Comparison of ENCODE assay signal across 23 cellular contexts in genomic region chr4:76783836-76784235, GRCh38.
DNase-seq lines count a peak whose midpoint lies in the region; ATAC-seq and TF ChIP-seq lines count a peak whose summit lies in the region.
"Had no signal": no experiment of that assay in that cellular context is flagged by ENCODE, and none has a peak within 500 bp of the region (broad histone marks: within the 10 kb centered on the region; RNA-seq: fewer than 3 reads in every experiment).

No MANE protein-coding gene starts in this region.

- no peak overlapping the region; the same call in 1 of the 2 replicates for H3K14ac ChIP-seq in H9 (ENCODE audit: insufficient read depth, low read length)

- TF ChIP-seq CTCF in H9 (conservative IDR thresholded peaks at IDR 0.05): no peak
- no peak for TF ChIP-seq CTCF in WTC11 (IDR thresholded peaks at IDR 0.05)
- no peak for TF ChIP-seq CTCF in osteocyte (IDR thresholded peaks at IDR 0.05)

- no peak overlapping the region for H2AFZ ChIP-seq in H9 (ENCODE audit: low read length)

- ATAC-seq in WTC11 (peak; percentile 21), HG02981 (IDR thresholded peaks at IDR 0.05; ENCODE audit: unreplicated experiment) (no peak), GM21367 (IDR thresholded peaks at IDR 0.05; ENCODE audit: unreplicated experiment) (no peak), HG02759 (IDR thresholded peaks at IDR 0.05; ENCODE audit: unreplicated experiment) (no peak)
- no peak for ATAC-seq in activated CD8-positive, alpha-beta T cell treated with anti-CD3 and anti-CD28 coated beads, Interleukin-2, amount 10 ng/mL, durations not matched to agents 7 days and 5 days
- ATAC-seq: gastroesophageal sphincter; stimulated activated memory B cell treated with anti-CD40 and anti-IgM and Interleukin-4, amounts not matched to agents 10 μg/mL and 1 μg/mL and 100 μg/mL, for 72 hours; T-helper 17 cell had no signal

- H4K91ac ChIP-seq in H9 (ENCODE audit: insufficient read length, low read depth, low read length): no peak overlapping the region

- H3K18ac ChIP-seq in H9 (ENCODE audit: insufficient read length, low read depth, low read length): no peak overlapping the region

- H3K27ac ChIP-seq in H9 (ENCODE audit: insufficient read length, low read depth, low read length): no peak overlapping the region
- H3K27ac ChIP-seq: gastroesophageal sphincter, right atrium auricular region, testis, WERI-Rb-1 had no signal

- H2BK20ac ChIP-seq in H9 (ENCODE audit: low read depth, low read length, poor library complexity, severe bottlenecking): no peak overlapping the region

- H3K4me1 ChIP-seq in H9 (ENCODE audit: insufficient read depth, low read length): no peaks in the 10 kb centered on the region; the same call in 1 of the 2 replicates
- H3K4me1 ChIP-seq: gastroesophageal sphincter, right atrium auricular region, testis had no signal

- H3K9me3 Mint-ChIP-seq in H9: peaks cover 0 to under 1% of the 10 kb centered on the region in 2 experiments; a peak in 2 of 5 replicates
- H3K9me3 Mint-ChIP-seq in WTC11: peaks cover 6% of the 10 kb centered on the region
- H3K9me3 Mint-ChIP-seq in osteocyte (ENCODE audit: unreplicated experiment): peaks cover 1% of the 10 kb centered on the region
- H3K9me3 Mint-ChIP-seq in activated CD8-positive, alpha-beta T cell treated with anti-CD3 and anti-CD28 coated beads, Interleukin-2, amount 10 ng/mL, durations not matched to agents 7 days and 5 days (ENCODE audit: insufficient read depth): no peaks in the 10 kb centered on the region
- H3K9me3 Mint-ChIP-seq: activated CD4-positive, alpha-beta memory T cell treated with anti-CD3 and anti-CD28 coated beads for 36 hours; activated T-cell treated with anti-CD3 and anti-CD28 coated beads, Interleukin-2, amount 50 U/mL, for 24 hours; CD4-positive, alpha-beta T cell had no signal

- H3K27me3 Mint-ChIP-seq in H9 (ENCODE audit: low read depth) (no peaks in the 10 kb centered on the region), WTC11 (ENCODE audit: low read depth) (no peaks in the 10 kb centered on the region), osteocyte (ENCODE audit: unreplicated experiment) (no peaks in the 10 kb centered on the region)
- H3K27me3 Mint-ChIP-seq in activated CD8-positive, alpha-beta T cell treated with anti-CD3 and anti-CD28 coated beads, Interleukin-2, amount 10 ng/mL, durations not matched to agents 7 days and 5 days (ENCODE audit: low read depth): no peaks in the 10 kb centered on the region

- H2AK5ac ChIP-seq in H9 (ENCODE audit: insufficient read length, low read length): no peak overlapping the region

- CTCF ChIA-PET in WTC11 (lab: Charles Lee): interaction anchor here (0.5 to 1.7 kb wide), 12 partner anchors 9 to 475 kb away, joined by 3 to 9 read pairs (median 4); no protein-coding TSS in a partner anchor
- CTCF ChIA-PET in activated CD8-positive, alpha-beta T cell treated with anti-CD3 and anti-CD28 coated beads, Interleukin-2, amount 10 ng/mL, durations not matched to agents 7 days and 5 days (lab: Charles Lee): interaction anchor here (0.8 kb wide), 1 partner anchor 74 kb away, joined by 3 read pairs; no protein-coding TSS in a partner anchor

- H4K5ac ChIP-seq in H9 (ENCODE audit: insufficient read length, low read depth, low read length): no peak overlapping the region

- no peaks in the 10 kb centered on the region for H3K9me3 ChIP-seq in H9 (ENCODE audit: control insufficient read depth, low read depth, low read length)
- H3K9me3 ChIP-seq: gastroesophageal sphincter, right atrium auricular region, testis had no signal

- H3K9ac ChIP-seq in H9 (ENCODE audit: extremely low read depth, insufficient read length, low read length): no peak overlapping the region

- H3K79me2 ChIP-seq in H9 (ENCODE audit: insufficient read depth, low read length): no peaks in the 10 kb centered on the region

- peaks cover 21% of the 10 kb centered on the region in 2 experiments for H3K4me1 Mint-ChIP-seq in H9
- H3K4me1 Mint-ChIP-seq in WTC11: peaks cover 33% of the 10 kb centered on the region
- peaks cover 50% of the 10 kb centered on the region for H3K4me1 Mint-ChIP-seq in osteocyte (ENCODE audit: unreplicated experiment)
- peaks cover 9% of the 10 kb centered on the region for H3K4me1 Mint-ChIP-seq in activated CD8-positive, alpha-beta T cell treated with anti-CD3 and anti-CD28 coated beads, Interleukin-2, amount 10 ng/mL, durations not matched to agents 7 days and 5 days (ENCODE audit: low read depth)
- H3K4me1 Mint-ChIP-seq: stimulated activated memory B cell treated with anti-CD40 and anti-IgM and Interleukin-4, amounts not matched to agents 10 μg/mL and 1 μg/mL and 100 μg/mL, for 72 hours; T-helper 17 cell had no signal

- no peaks in the 10 kb centered on the region for H3K23me2 ChIP-seq in H9 (ENCODE audit: insufficient read length, low read depth, low read length, poor library complexity, severe bottlenecking)

- POLR2A ChIA-PET in WTC11 (lab: Charles Lee): no interaction called here
- POLR2A ChIA-PET in activated CD8-positive, alpha-beta T cell treated with anti-CD3 and anti-CD28 coated beads, Interleukin-2, amount 10 ng/mL, durations not matched to agents 7 days and 5 days (lab: Charles Lee): no interaction called here

- H2BK5ac ChIP-seq in H9 (ENCODE audit: insufficient read length, low read length): no peak overlapping the region

- H2BK15ac ChIP-seq in H9 (ENCODE audit: low read depth, low read length): no peak overlapping the region

- peaks cover 20 to 53% (median 39%) of the 10 kb centered on the region in 3 experiments for H3K36me3 Mint-ChIP-seq in H9 (ENCODE audit: insufficient read depth in 1 of 3, low read depth in 3 of 3)
- H3K36me3 Mint-ChIP-seq in WTC11: peaks cover 40% of the 10 kb centered on the region
- peaks cover 7% of the 10 kb centered on the region for H3K36me3 Mint-ChIP-seq in osteocyte (ENCODE audit: unreplicated experiment)
- no peaks in the 10 kb centered on the region for H3K36me3 Mint-ChIP-seq in activated CD8-positive, alpha-beta T cell treated with anti-CD3 and anti-CD28 coated beads, Interleukin-2, amount 10 ng/mL, durations not matched to agents 7 days and 5 days (ENCODE audit: low read depth)
- H3K36me3 Mint-ChIP-seq: activated CD4-positive, alpha-beta memory T cell treated with anti-CD3 and anti-CD28 coated beads for 36 hours; stimulated activated memory B cell treated with anti-CD40 and anti-IgM and Interleukin-4, amounts not matched to agents 10 μg/mL and 1 μg/mL and 100 μg/mL, for 72 hours had no signal

- no peak overlapping the region for H3K4me2 ChIP-seq in H9 (ENCODE audit: insufficient read depth, insufficient read length, low read length)

- no peak overlapping the region for H4K8ac ChIP-seq in H9 (replicated peaks; ENCODE audit: insufficient read length, low read depth, low read length)

- H3K56ac ChIP-seq in H9 (ENCODE audit: insufficient read length, low read depth, low read length): no peak overlapping the region

- DNase-seq in H9 (peak; percentile 26), WTC11 (ENCODE audit: low spot score) (no peak), fibroblast of peridontal ligament (ENCODE audit: extremely low read depth) (peak; percentile 58), osteocyte (ENCODE audit: extremely low spot score, unreplicated experiment) (no peak)
- no peak for DNase-seq in activated CD8-positive, alpha-beta T cell treated with anti-CD3 and anti-CD28 coated beads, Interleukin-2, amount 10 ng/mL, durations not matched to agents 7 days and 5 days
- DNase-seq: activated CD4-positive, alpha-beta memory T cell treated with anti-CD3 and anti-CD28 coated beads for 36 hours; activated naive CD4-positive, alpha-beta T cell treated with anti-CD3 and anti-CD28 coated beads, Interleukin-2, amount 50 U/mL, for 16 hours; activated T-cell treated with anti-CD3 and anti-CD28 coated beads, Interleukin-2, amount 50 U/mL, for 24 hours; CD4-positive, alpha-beta T cell; dermis blood vessel endothelial cell; NCI-H1417; NCI-H526; occipital lobe; SHP77; T-helper 17 cell; testis had no signal

- no peak overlapping the region for H2BK120ac ChIP-seq in H9 (ENCODE audit: low read depth, low read length, poor library complexity, severe bottlenecking)

- no peak overlapping the region for H3K23ac ChIP-seq in H9 (ENCODE audit: insufficient read length, low read depth, low read length)

- H3K27me3 ChIP-seq in H9 (ENCODE audit: insufficient read depth, low read length): no peaks in the 10 kb centered on the region; the same call in 1 of the 2 replicates
- H3K27me3 ChIP-seq: gastroesophageal sphincter, right atrium auricular region, testis had no signal

- peak overlapping the region; percentile 89 for H2BK12ac ChIP-seq in H9 (ENCODE audit: insufficient read length, low read depth, low read length)

- WGBS in H9 (ENCODE audit: extremely low coverage, insufficient read length, low lambda C conversion rate): no CpG with 5 or more reads among the region's 4 CpGs

- H3K4ac ChIP-seq in H9 (ENCODE audit: low read depth, low read length): no peak overlapping the region

- H3K4me3 Mint-ChIP-seq in H9: no peak overlapping the region
- H3K4me3 Mint-ChIP-seq in WTC11: no peak overlapping the region
- no peak overlapping the region for H3K4me3 Mint-ChIP-seq in osteocyte (ENCODE audit: unreplicated experiment)
- H3K4me3 Mint-ChIP-seq in activated CD8-positive, alpha-beta T cell treated with anti-CD3 and anti-CD28 coated beads, Interleukin-2, amount 10 ng/mL, durations not matched to agents 7 days and 5 days: no peak overlapping the region
- H3K4me3 Mint-ChIP-seq: activated CD4-positive, alpha-beta memory T cell treated with anti-CD3 and anti-CD28 coated beads for 36 hours; activated T-cell treated with anti-CD3 and anti-CD28 coated beads, Interleukin-2, amount 50 U/mL, for 24 hours; CD4-positive, alpha-beta T cell; stimulated activated memory B cell treated with anti-CD40 and anti-IgM and Interleukin-4, amounts not matched to agents 10 μg/mL and 1 μg/mL and 100 μg/mL, for 72 hours; T-helper 17 cell had no signal

- no peaks in the 10 kb centered on the region for H4K20me1 ChIP-seq in H9 (ENCODE audit: control insufficient read depth, insufficient read depth, insufficient read length)

- H3K27ac Mint-ChIP-seq in H9 (peak overlapping the region; percentile 41 to 88 (median 44); a peak in 4 of 7 replicates), WTC11 (peak overlapping the region; percentile 97), osteocyte (ENCODE audit: unreplicated experiment) (peak overlapping the region; percentile 81)
- H3K27ac Mint-ChIP-seq in activated CD8-positive, alpha-beta T cell treated with anti-CD3 and anti-CD28 coated beads, Interleukin-2, amount 10 ng/mL, durations not matched to agents 7 days and 5 days: no peak overlapping the region
- H3K27ac Mint-ChIP-seq: activated CD4-positive, alpha-beta memory T cell treated with anti-CD3 and anti-CD28 coated beads for 36 hours; activated T-cell treated with anti-CD3 and anti-CD28 coated beads, Interleukin-2, amount 50 U/mL, for 24 hours; CD4-positive, alpha-beta T cell; stimulated activated memory B cell treated with anti-CD40 and anti-IgM and Interleukin-4, amounts not matched to agents 10 μg/mL and 1 μg/mL and 100 μg/mL, for 72 hours; T-helper 17 cell had no signal

- no peaks in the 10 kb centered on the region for H3K79me1 ChIP-seq in H9 (ENCODE audit: insufficient read depth, low read depth, low read length, poor library complexity, severe bottlenecking)

- H3T11ph ChIP-seq in H9 (ENCODE audit: low read length): no peak overlapping the region

TF ChIP-seq in WTC11, 78 proteins besides CTCF, POLR2A, EP300 and RAD21:
- TF ChIP-seq TEAD1 (CRISPR knock-in tag; IDR thresholded peaks at IDR 0.05): no peak
TF ChIP-seq in WTC11: peak in this region for 0.

Comparison
In these comparisons a context has a peak if more than half of its experiments do, and no peak if none do; other contexts are left out.
1. DNase-seq: peak in H9 (single experiment) and fibroblast of peridontal ligament (single experiment); none in WTC11 (single experiment), osteocyte (single experiment) and activated CD8-positive, alpha-beta T cell treated with anti-CD3 and anti-CD28 coated beads, Interleukin-2, amount 10 ng/mL, durations not matched to agents 7 days and 5 days (single experiment).